ENCODE assay signal across 10 cellular contexts in the genomic region with DNA sequence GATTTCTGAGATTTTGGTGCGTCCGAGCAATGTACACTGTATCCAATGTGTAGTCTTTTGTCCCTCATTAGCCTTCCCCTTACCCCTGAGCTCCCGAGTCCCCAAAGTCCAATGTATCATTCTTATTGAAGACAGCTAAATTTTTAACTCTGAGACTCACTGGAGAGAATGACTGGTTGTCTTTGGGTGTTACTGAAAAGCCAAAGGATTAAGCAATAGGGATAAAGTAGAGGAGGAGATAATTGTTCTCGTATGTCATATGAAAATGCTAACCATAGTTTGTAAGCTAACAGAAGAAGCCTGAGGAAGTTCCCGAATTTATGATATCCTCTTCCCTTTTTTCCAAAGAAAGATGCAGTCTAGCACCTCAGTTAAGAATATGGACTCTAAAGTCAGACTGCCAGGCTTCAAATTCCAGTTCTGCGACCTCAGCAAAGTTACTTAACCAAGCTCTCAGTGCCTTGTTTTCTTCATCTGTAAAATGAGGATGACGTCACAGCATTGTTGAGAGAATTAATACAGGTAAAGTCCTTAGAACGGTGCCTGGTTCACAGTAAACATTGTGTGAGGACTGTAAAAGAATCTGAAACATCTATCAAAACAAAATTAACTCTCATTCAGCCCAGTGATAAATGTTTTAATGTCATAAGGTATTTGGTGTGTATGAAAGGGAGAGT. TPM values are rescaled to one million over a fixed set of nuclear protein-coding genes. Genes with fewer than 3 reads are reported as not detected.
A peak's percentile ranks its signal among the peaks of the same experiment; 100 is the strongest.
DNase-seq lines count a peak whose midpoint lies in the region; ATAC-seq and TF ChIP-seq lines count a peak whose summit lies in the region.
"Had no signal": no experiment of that assay in that cellular context is flagged by ENCODE, and none has a peak within 500 bp of the region (broad histone marks: within the 10 kb centered on the region; RNA-seq: fewer than 3 reads in every experiment).

No MANE protein-coding gene starts in this region.

- no peak overlapping the region for H3K27ac Mint-ChIP-seq in activated naive CD8-positive, alpha-beta T cell
- no peak overlapping the region for H3K27ac Mint-ChIP-seq in activated naive CD8-positive, alpha-beta T cell treated with anti-CD3 and anti-CD28 coated beads for 36 hours
- no peak overlapping the region for H3K27ac Mint-ChIP-seq in activated naive CD8-positive, alpha-beta T cell treated with anti-CD3 and anti-CD28 coated beads, Interleukin-2, amount 10 ng/mL, durations not matched to agents 7 days and 5 days
- H3K27ac Mint-ChIP-seq in memory B cell, result no peak overlapping the region

- no peak for DNase-seq in activated naive CD8-positive, alpha-beta T cell treated with anti-CD3 and anti-CD28 coated beads for 36 hours
- no peak for DNase-seq in activated naive CD8-positive, alpha-beta T cell treated with anti-CD3 and anti-CD28 coated beads, Interleukin-2, amount 10 ng/mL, durations not matched to agents 7 days and 5 days
- DNase-seq in memory B cell (ENCODE audit: low spot score in 2 of 2), result no peak
- no peak for DNase-seq in NCI-H345 (lab: John Stamatoyannopoulos, UW)
- DNase-seq in A172 (ENCODE audit: low spot score), result no peak
- DNase-seq in brain microvascular endothelial cell, result no peak
- no peak for DNase-seq in GM10248 (ENCODE audit: extremely low spot score)
- DNase-seq: effector memory CD4-positive, alpha-beta T cell; Kasumi-1 had no signal

- H3K27me3 Mint-ChIP-seq in activated naive CD8-positive, alpha-beta T cell, result no peaks in the 10 kb centered on the region
- no peaks in the 10 kb centered on the region for H3K27me3 Mint-ChIP-seq in activated naive CD8-positive, alpha-beta T cell treated with anti-CD3 and anti-CD28 coated beads for 36 hours
- H3K27me3 Mint-ChIP-seq in activated naive CD8-positive, alpha-beta T cell treated with anti-CD3 and anti-CD28 coated beads, Interleukin-2, amount 10 ng/mL, durations not matched to agents 7 days and 5 days, result peaks cover 6% of the 10 kb centered on the region
- no peaks in the 10 kb centered on the region for H3K27me3 Mint-ChIP-seq in memory B cell

- H3K27ac ChIP-seq in brain microvascular endothelial cell, result no peak overlapping the region

- peaks cover 11% of the 10 kb centered on the region for H3K36me3 Mint-ChIP-seq in activated naive CD8-positive, alpha-beta T cell
- peaks cover 3% of the 10 kb centered on the region for H3K36me3 Mint-ChIP-seq in activated naive CD8-positive, alpha-beta T cell treated with anti-CD3 and anti-CD28 coated beads for 36 hours
- H3K36me3 Mint-ChIP-seq in activated naive CD8-positive, alpha-beta T cell treated with anti-CD3 and anti-CD28 coated beads, Interleukin-2, amount 10 ng/mL, durations not matched to agents 7 days and 5 days, result peaks cover 5% of the 10 kb centered on the region
- peaks cover 17% of the 10 kb centered on the region for H3K36me3 Mint-ChIP-seq in memory B cell

- in situ Hi-C loops in brain microvascular endothelial cell (cut with HindIII; ENCODE audit: low pct_ligation_motif_present, low sequenced_read_pairs), result no loop called here

- H3K4me3 ChIP-seq in brain microvascular endothelial cell (ENCODE audit: low read depth, low read length), result no peak overlapping the region

- POLR2A ChIA-PET in activated naive CD8-positive, alpha-beta T cell treated with anti-CD3 and anti-CD28 coated beads, Interleukin-2, amount 10 ng/mL, durations not matched to agents 7 days and 5 days (lab: Charles Lee), result interaction anchor here (0.6 kb wide), 1 partner anchor 160 kb away, joined by 3 read pairs; no protein-coding TSS in a partner anchor
- POLR2A ChIA-PET in GM10248 (lab: Yijun Ruan, JAX), result no interaction called here

- no peaks in the 10 kb centered on the region for H3K27me3 ChIP-seq in brain microvascular endothelial cell (replicated peaks)

- H3K4me1 Mint-ChIP-seq in activated naive CD8-positive, alpha-beta T cell (ENCODE audit: low read depth), result peaks cover 31% of the 10 kb centered on the region
- H3K4me1 Mint-ChIP-seq in activated naive CD8-positive, alpha-beta T cell treated with anti-CD3 and anti-CD28 coated beads for 36 hours, result peaks cover 18% of the 10 kb centered on the region
- H3K4me1 Mint-ChIP-seq in activated naive CD8-positive, alpha-beta T cell treated with anti-CD3 and anti-CD28 coated beads, Interleukin-2, amount 10 ng/mL, durations not matched to agents 7 days and 5 days, result peaks cover 18% of the 10 kb centered on the region
- peaks cover 11% of the 10 kb centered on the region for H3K4me1 Mint-ChIP-seq in memory B cell

- H3K4me3 Mint-ChIP-seq in activated naive CD8-positive, alpha-beta T cell, result peak overlapping the region; percentile 57
- no peak overlapping the region for H3K4me3 Mint-ChIP-seq in activated naive CD8-positive, alpha-beta T cell treated with anti-CD3 and anti-CD28 coated beads for 36 hours
- peak overlapping the region; percentile 20 for H3K4me3 Mint-ChIP-seq in activated naive CD8-positive, alpha-beta T cell treated with anti-CD3 and anti-CD28 coated beads, Interleukin-2, amount 10 ng/mL, durations not matched to agents 7 days and 5 days
- H3K4me3 Mint-ChIP-seq in memory B cell, result peak overlapping the region; percentile 46

- H3K36me3 ChIP-seq in brain microvascular endothelial cell (replicated peaks), result no peaks in the 10 kb centered on the region

- no peaks in the 10 kb centered on the region for H3K9me3 Mint-ChIP-seq in activated naive CD8-positive, alpha-beta T cell (ENCODE audit: low read depth)
- H3K9me3 Mint-ChIP-seq in activated naive CD8-positive, alpha-beta T cell treated with anti-CD3 and anti-CD28 coated beads for 36 hours, result no peaks in the 10 kb centered on the region
- no peaks in the 10 kb centered on the region for H3K9me3 Mint-ChIP-seq in activated naive CD8-positive, alpha-beta T cell treated with anti-CD3 and anti-CD28 coated beads, Interleukin-2, amount 10 ng/mL, durations not matched to agents 7 days and 5 days
- H3K9me3 Mint-ChIP-seq in memory B cell, result no peaks in the 10 kb centered on the region

- ATAC-seq in activated naive CD8-positive, alpha-beta T cell treated with anti-CD3 and anti-CD28 coated beads, Interleukin-2, amount 10 ng/mL, durations not matched to agents 7 days and 5 days (ENCODE audit: low read depth), result no peak
- no peak for ATAC-seq in memory B cell (ENCODE audit: low read depth)

- TF ChIP-seq CTCF in brain microvascular endothelial cell (IDR thresholded peaks at IDR 0.05; ENCODE audit: low read depth, low read length, missing control alignments), result no peak
- TF ChIP-seq CTCF in GM10248 (IDR thresholded peaks at IDR 0.05; ENCODE audit: control extremely low read depth, extremely low read depth, low read depth, missing control alignments), result no peak

- CTCF ChIA-PET in GM10248 (lab: Yijun Ruan, JAX), result interaction anchor here (0.8 to 24.9 kb wide), 11 partner anchors 7 to 150 kb away, joined by 3 to 381 read pairs (median 3); a partner anchor contains a TSS

RNA-seq across cellular contexts. Expression of a gene that starts 1.6 kb away (rescaled TPM):
- total RNA-seq in activated naive CD8-positive, alpha-beta T cell treated with anti-CD3 and anti-CD28 coated beads for 36 hours, result 1 to 10 TPM; 7.2 TPM
- total RNA-seq in activated naive CD8-positive, alpha-beta T cell treated with anti-CD3 and anti-CD28 coated beads, Interleukin-2, amount 10 ng/mL, durations not matched to agents 7 days and 5 days, result 10 to 100 TPM; 13.1 to 13.5 TPM
- total RNA-seq in A172 (2014; rRNA removed; shearing (Covaris generic)), result 6.7 and 9.6 TPM in 2 replicates

RNA-seq across cellular contexts. Expression of a gene that starts 39.7 kb away (rescaled TPM):
- 1 to 10 TPM; 1.1 TPM for total RNA-seq in activated naive CD8-positive, alpha-beta T cell treated with anti-CD3 and anti-CD28 coated beads for 36 hours
- total RNA-seq in activated naive CD8-positive, alpha-beta T cell treated with anti-CD3 and anti-CD28 coated beads, Interleukin-2, amount 10 ng/mL, durations not matched to agents 7 days and 5 days, result under 1 TPM; 0.91 to 0.97 TPM
- 0.10 TPM in 2 replicates for total RNA-seq in A172 (2014; rRNA removed; shearing (Covaris generic))

RNA-seq across cellular contexts. Expression of a gene that starts 49.7 kb away (rescaled TPM):
- under 1 TPM; 0.18 to 0.31 TPM for total RNA-seq in activated naive CD8-positive, alpha-beta T cell treated with anti-CD3 and anti-CD28 coated beads for 36 hours
- under 1 TPM in 1 of 2 experiments, not detected in 1; 0.34 TPM for total RNA-seq in activated naive CD8-positive, alpha-beta T cell treated with anti-CD3 and anti-CD28 coated beads, Interleukin-2, amount 10 ng/mL, durations not matched to agents 7 days and 5 days
- total RNA-seq in A172 (2014; rRNA removed; shearing (Covaris generic)), result not detected in 2 replicates
